22 cellular contexts compared by ENCODE assay signal in genomic region chr14:80658155-80658554, GRCh38.
"Had no signal": no experiment of that assay in that cellular context is flagged by ENCODE, and none has a peak within 500 bp of the region (broad histone marks: within the 10 kb centered on the region; RNA-seq: fewer than 3 reads in every experiment).

No MANE protein-coding gene starts in this region.

- H3K27ac Mint-ChIP-seq: activated naive CD8-positive, alpha-beta T cell treated with anti-CD3 and anti-CD28 coated beads, Interleukin-2, amount 50 U/mL, for 24 hours; dendritic cell treated with granulocyte-macrophage colony-stimulating factor and Interleukin-4, amounts not matched to agents 40 ng/mL and 50 ng/mL, for 4 days; natural killer cell treated with Interleukin-12 subunit alpha and Interleukin-12 subunit beta and Interleukin-15 and Interleukin-18, amount 100 ng/mL, for 72 hours; T-helper 1 cell treated with Interleukin-12 subunit alpha and Interleukin-12 subunit beta and Interleukin-4 antibody, amounts not matched to agents 30 μg/mL and 1 μg/mL, for 36 hours; WTC11 had no signal

- H3K36me3 Mint-ChIP-seq: WTC11 had no signal

- H3K36me3 ChIP-seq: cardiac muscle cell, prostate gland, transverse colon had no signal

- H3K4me1 Mint-ChIP-seq: activated naive CD8-positive, alpha-beta T cell treated with anti-CD3 and anti-CD28 coated beads, Interleukin-2, amount 50 U/mL, for 24 hours; WTC11 had no signal

- H3K4me3 ChIP-seq: body of pancreas, cardiac muscle cell, prostate gland, transverse colon had no signal

- H3K9me3 Mint-ChIP-seq: activated naive CD8-positive, alpha-beta T cell treated with anti-CD3 and anti-CD28 coated beads, Interleukin-2, amount 50 U/mL, for 24 hours; T-helper 1 cell treated with Interleukin-12 subunit alpha and Interleukin-12 subunit beta and Interleukin-4 antibody, amounts not matched to agents 30 μg/mL and 1 μg/mL, for 36 hours had no signal

- DNase-seq: activated CD4-positive, alpha-beta T cell treated with anti-CD3 and anti-CD28 coated beads, Interleukin-2, amount 50 U/mL, for 4 hours; activated effector memory CD4-positive, alpha-beta T cell treated with anti-CD3 and anti-CD28 coated beads, Interleukin-2, amount 50 U/mL, for 16 hours; activated naive CD4-positive, alpha-beta T cell treated with anti-CD3 and anti-CD28 coated beads, Interleukin-2, amount 50 U/mL, for 16 hours; activated naive CD8-positive, alpha-beta T cell treated with anti-CD3 and anti-CD28 coated beads, Interleukin-2, amount 50 U/mL, for 24 hours; body of pancreas; effector CD8-positive, alpha-beta T cell; erythroblast; foreskin fibroblast; left ventricle myocardium superior; mammary epithelial cell; right cardiac atrium; stimulated activated CD4-positive, alpha-beta T cell treated with anti-CD3 and anti-CD28 coated beads, Interleukin-12 subunit alpha, Interleukin-12 subunit beta, amount 100 ng/mL, for 4 hours; stimulated activated CD4-positive, alpha-beta T cell treated with anti-CD3 and anti-CD28 coated beads, Interleukin-4, amount 100 ng/mL, for 4 hours; stimulated activated naive CD8-positive, alpha-beta T cell treated with anti-CD3 and anti-CD28 coated beads, Interleukin-15, Interleukin-2, amounts not matched to agents 100 U/mL and 50 U/mL, for 24 hours; T1000; transverse colon had no signal

- ATAC-seq: activated naive CD8-positive, alpha-beta T cell treated with anti-CD3 and anti-CD28 coated beads, Interleukin-2, amount 50 U/mL, for 24 hours; body of pancreas; left ventricle myocardium superior; natural killer cell treated with Interleukin-12 subunit alpha and Interleukin-12 subunit beta and Interleukin-15 and Interleukin-18, amount 100 ng/mL, for 72 hours; stimulated activated naive CD8-positive, alpha-beta T cell treated with anti-CD3 and anti-CD28 coated beads, Interleukin-15, Interleukin-2, amounts not matched to agents 100 U/mL and 50 U/mL, for 24 hours; WTC11 had no signal

- H3K4me3 Mint-ChIP-seq: activated naive CD8-positive, alpha-beta T cell treated with anti-CD3 and anti-CD28 coated beads, Interleukin-2, amount 50 U/mL, for 24 hours; dendritic cell treated with granulocyte-macrophage colony-stimulating factor and Interleukin-4, amounts not matched to agents 40 ng/mL and 50 ng/mL, for 4 days; natural killer cell treated with Interleukin-12 subunit alpha and Interleukin-12 subunit beta and Interleukin-15 and Interleukin-18, amount 100 ng/mL, for 72 hours; T-helper 1 cell treated with Interleukin-12 subunit alpha and Interleukin-12 subunit beta and Interleukin-4 antibody, amounts not matched to agents 30 μg/mL and 1 μg/mL, for 36 hours; WTC11 had no signal

- H3K4me1 ChIP-seq: body of pancreas, prostate gland, transverse colon had no signal

- H3K27me3 ChIP-seq: body of pancreas, cardiac muscle cell, transverse colon had no signal

- H3K27me3 Mint-ChIP-seq: activated naive CD8-positive, alpha-beta T cell treated with anti-CD3 and anti-CD28 coated beads, Interleukin-2, amount 50 U/mL, for 24 hours; dendritic cell treated with granulocyte-macrophage colony-stimulating factor and Interleukin-4, amounts not matched to agents 40 ng/mL and 50 ng/mL, for 4 days; natural killer cell treated with Interleukin-12 subunit alpha and Interleukin-12 subunit beta and Interleukin-15 and Interleukin-18, amount 100 ng/mL, for 72 hours had no signal

- H3K27ac ChIP-seq: body of pancreas, cardiac muscle cell, prostate gland, transverse colon had no signal
